Comparison of ENCODE assay signal across 8 cellular contexts in genomic region chr2:54524236-54524991, GRCh38.
DNase-seq lines count a peak whose midpoint lies in the region; ATAC-seq and TF ChIP-seq lines count a peak whose summit lies in the region.

No MANE protein-coding gene starts in this region.

- peaks cover 0 to 5% (median 0%) of the 10 kb centered on the region in 11 experiments; a peak in 1 of 22 replicates for H3K9me3 ChIP-seq in BLaER1 treated with 17β-estradiol and CSF1 and Interleukin-3, amounts not matched to agents 10 nM and 100 nM (replicated peaks in 1 of 11)
- no peaks in the 10 kb centered on the region for H3K9me3 ChIP-seq in hepatocyte (ENCODE audit: low read depth)
- H3K9me3 ChIP-seq in uterus = no peaks in the 10 kb centered on the region

- H4K20me1 ChIP-seq in BLaER1 treated with 17β-estradiol and CSF1 and Interleukin-3, amounts not matched to agents 10 nM and 100 nM = no peaks in the 10 kb centered on the region
- H4K20me1 ChIP-seq in hepatocyte (ENCODE audit: insufficient read depth, poor library complexity, severe bottlenecking) = peaks cover 6% of the 10 kb centered on the region

- H3K9me3 Mint-ChIP-seq in immature natural killer cell = no peaks in the 10 kb centered on the region

- H3K36me3 Mint-ChIP-seq in immature natural killer cell = no peaks in the 10 kb centered on the region

- no peak overlapping the region for H3K4me3 Mint-ChIP-seq in immature natural killer cell

- H3K9ac ChIP-seq in BLaER1 treated with 17β-estradiol and CSF1 and Interleukin-3, amounts not matched to agents 10 nM and 100 nM = no peak overlapping the region

- intact Hi-C loops in uterus (cut with DNase I; ENCODE audit: low total_unique reads) = loop anchor here (10.0 kb wide), 1 partner anchor 180 kb away; no protein-coding TSS in a partner anchor

- H3K4me3 ChIP-seq in BLaER1 treated with 17β-estradiol and CSF1 and Interleukin-3, amounts not matched to agents 10 nM and 100 nM = no peak overlapping the region; a peak in 1 of 20 replicates
- H3K4me3 ChIP-seq in hepatocyte (no peak overlapping the region), uterus (no peak overlapping the region)

- no peak for TF ChIP-seq POLR2A in uterus (IDR thresholded peaks at IDR 0.05)

- no peaks in the 10 kb centered on the region for H3K36me3 ChIP-seq in BLaER1 treated with 17β-estradiol and CSF1 and Interleukin-3, amounts not matched to agents 10 nM and 100 nM
- no peaks in the 10 kb centered on the region for H3K36me3 ChIP-seq in hepatocyte (replicated peaks; ENCODE audit: insufficient read depth, low read depth)
- H3K36me3 ChIP-seq in uterus = no peaks in the 10 kb centered on the region

- DNase-seq in GM19238 (ENCODE audit: insufficient read length, low spot score) (peak; percentile 20), hepatocyte (ENCODE audit: low spot score) (peak; percentile 57), uterus (no peak), islet precursor cell (no peak), immature natural killer cell (no peak)
- peak; percentile 12 to 34 for DNase-seq in activated CD4-positive, alpha-beta T cell treated with anti-CD3 and anti-CD28 coated beads, Interleukin-2, amount 50 U/mL, for 48 hours

- H3K4me1 Mint-ChIP-seq in immature natural killer cell = peaks cover 2 to 6% of the 10 kb centered on the region in 2 donors

- H2AFZ ChIP-seq in hepatocyte = no peak overlapping the region

- peaks cover 20 to 31% (median 24%) of the 10 kb centered on the region in 10 experiments for H3K4me1 ChIP-seq in BLaER1 treated with 17β-estradiol and CSF1 and Interleukin-3, amounts not matched to agents 10 nM and 100 nM
- H3K4me1 ChIP-seq in hepatocyte (ENCODE audit: insufficient read depth) (peaks cover 14% of the 10 kb centered on the region), uterus (no peaks in the 10 kb centered on the region)

- peak; percentile 48 for ATAC-seq in HG03457 (IDR thresholded peaks at IDR 0.05; ENCODE audit: unreplicated experiment)

- H3K27me3 Mint-ChIP-seq in immature natural killer cell (ENCODE audit: low read depth in 3 of 3) = peaks cover 4 to 10% (median 7%) of the 10 kb centered on the region in 3 donors

- H3K79me2 ChIP-seq in hepatocyte = peaks cover 94% of the 10 kb centered on the region

- no peaks in the 10 kb centered on the region for H3K27me3 ChIP-seq in BLaER1 treated with 17β-estradiol and CSF1 and Interleukin-3, amounts not matched to agents 10 nM and 100 nM
- H3K27me3 ChIP-seq in hepatocyte = no peaks in the 10 kb centered on the region
- H3K27me3 ChIP-seq in uterus = no peaks in the 10 kb centered on the region

- WGBS in hepatocyte (ENCODE audit: low lambda C conversion rate, missing lambda C conversion rate) = 86% methylated on average over 13 of the region's 13 CpGs

- H3K9me2 ChIP-seq in hepatocyte (replicated peaks; ENCODE audit: insufficient read depth) = no peaks in the 10 kb centered on the region

- peak overlapping the region in 3 of 11 experiments; percentile 6 to 38 (median 10); a peak in 5 of 22 replicates for H3K27ac ChIP-seq in BLaER1 treated with 17β-estradiol and CSF1 and Interleukin-3, amounts not matched to agents 10 nM and 100 nM
- H3K27ac ChIP-seq in hepatocyte (peak overlapping the region; percentile 61), uterus (peak overlapping the region; percentile 30 to 55)

- H3K4me2 ChIP-seq in BLaER1 treated with 17β-estradiol and CSF1 and Interleukin-3, amounts not matched to agents 10 nM and 100 nM = peak overlapping the region; percentile 33 to 82 (median 63)
- peak overlapping the region; percentile 2 for H3K4me2 ChIP-seq in hepatocyte

- TF ChIP-seq CTCF in hepatocyte (IDR thresholded peaks at IDR 0.05; ENCODE audit: poor library complexity) (no peak), uterus (IDR thresholded peaks at IDR 0.05) (no peak)

- H3K27ac Mint-ChIP-seq in immature natural killer cell = no peak overlapping the region

Comparison
In these comparisons a context has a peak if more than half of its experiments do, and no peak if none do; other contexts are left out.
1. DNase-seq: peak in GM19238 (single experiment), activated CD4-positive, alpha-beta T cell treated with anti-CD3 and anti-CD28 coated beads, Interleukin-2, amount 50 U/mL, for 48 hours (2 of 2) and hepatocyte (single experiment); none in uterus (0 of 2), islet precursor cell (single experiment) and immature natural killer cell (0 of 3).